Comparison of ENCODE assay signal across 1 cellular context in genomic region chr9:14207352-14207995, GRCh38.
TF ChIP-seq lines count a peak whose summit lies in the region.

No MANE protein-coding gene starts in this region.

TF ChIP-seq in HEK293, 187 proteins besides CTCF, POLR2A, EP300 and RAD21 (continued from another document):
- TF ChIP-seq ZNF600 (tag by site-specific recombination; IDR thresholded peaks at IDR 0.05) (0 out of 2 replicates have a peak, but pooled peaks have one; percentile 14), MZF1 (tag by site-specific recombination; IDR thresholded peaks at IDR 0.05; ENCODE audit: borderline replicate concordance) (0 out of 2 replicates have a peak, but pooled peaks have one; percentile 43), ZNF843 (tag by site-specific recombination; IDR thresholded peaks at IDR 0.05) (no peak), ZBTB10 (tag by site-specific recombination; IDR thresholded peaks at IDR 0.05) (no peak), ZBTB17 (tag by site-specific recombination; IDR thresholded peaks at IDR 0.05) (no peak), FEZF1 (tag by site-specific recombination; IDR thresholded peaks at IDR 0.05) (peak; percentile 76)
- TF ChIP-seq, protein P1, sequence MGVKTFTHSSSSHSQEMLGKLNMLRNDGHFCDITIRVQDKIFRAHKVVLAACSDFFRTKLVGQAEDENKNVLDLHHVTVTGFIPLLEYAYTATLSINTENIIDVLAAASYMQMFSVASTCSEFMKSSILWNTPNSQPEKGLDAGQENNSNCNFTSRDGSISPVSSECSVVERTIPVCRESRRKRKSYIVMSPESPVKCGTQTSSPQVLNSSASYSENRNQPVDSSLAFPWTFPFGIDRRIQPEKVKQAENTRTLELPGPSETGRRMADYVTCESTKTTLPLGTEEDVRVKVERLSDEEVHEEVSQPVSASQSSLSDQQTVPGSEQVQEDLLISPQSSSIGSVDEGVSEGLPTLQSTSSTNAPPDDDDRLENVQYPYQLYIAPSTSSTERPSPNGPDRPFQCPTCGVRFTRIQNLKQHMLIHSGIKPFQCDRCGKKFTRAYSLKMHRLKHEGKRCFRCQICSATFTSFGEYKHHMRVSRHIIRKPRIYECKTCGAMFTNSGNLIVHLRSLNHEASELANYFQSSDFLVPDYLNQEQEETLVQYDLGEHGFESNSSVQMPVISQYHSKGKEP (tag by site-specific recombination; IDR thresholded peaks at IDR 0.05) = peak; percentile 75
